ENCODE assay signal across 1 cellular context in the genomic region with DNA sequence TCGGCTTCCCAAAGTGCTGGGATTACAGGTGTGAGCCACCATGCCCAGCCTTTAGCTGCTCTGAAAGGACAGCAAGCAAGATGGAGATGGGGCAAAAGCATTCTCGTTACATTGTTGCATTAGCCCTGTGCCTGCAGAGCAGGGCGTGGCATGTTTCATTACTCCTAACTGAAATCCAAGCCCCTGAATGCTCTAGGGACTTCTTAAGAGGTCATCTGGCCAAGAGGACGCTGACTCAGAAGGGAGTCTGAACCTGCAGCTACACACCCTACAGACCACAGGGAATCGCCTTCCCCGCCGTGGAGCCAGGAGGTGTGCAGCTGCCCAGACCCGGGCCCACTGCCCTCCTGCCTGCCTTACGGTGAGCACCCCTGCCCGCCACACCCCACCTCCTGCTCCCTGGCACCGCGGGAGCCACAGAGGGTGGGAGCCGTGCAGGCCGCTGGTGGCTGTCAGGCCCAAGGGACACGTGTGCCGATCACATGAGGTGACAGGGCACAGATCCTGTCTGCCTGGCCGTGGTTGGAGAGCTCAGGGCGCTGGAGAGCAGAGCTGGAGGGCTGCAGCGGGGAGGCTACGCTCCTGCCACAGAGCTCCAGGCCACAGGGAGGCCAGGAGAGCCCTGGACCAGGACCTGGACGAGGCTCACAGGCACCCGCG.
TF ChIP-seq lines count a peak whose summit lies in the region.

No MANE protein-coding gene starts in this region.

TF ChIP-seq in WTC11, 78 proteins besides CTCF, POLR2A, EP300 and RAD21 (continued from another document):
- TF ChIP-seq ATF3 (CRISPR knock-in tag; conservative IDR thresholded peaks at IDR 0.05) (no peak), RORB (CRISPR knock-in tag; IDR thresholded peaks at IDR 0.05) (no peak), ZMAT4 (CRISPR knock-in tag; IDR thresholded peaks at IDR 0.05) (no peak), AR (CRISPR knock-in tag; IDR thresholded peaks at IDR 0.05) (no peak), NFATC4 (CRISPR knock-in tag; IDR thresholded peaks at IDR 0.05) (no peak), USF1 (CRISPR knock-in tag; IDR thresholded peaks at IDR 0.05) (no peak), MYBL2 (CRISPR knock-in tag; IDR thresholded peaks at IDR 0.05) (no peak), ERG (CRISPR knock-in tag; IDR thresholded peaks at IDR 0.05) (no peak), ZNF423 (CRISPR knock-in tag; IDR thresholded peaks at IDR 0.05) (no peak), NFE2L1 (CRISPR knock-in tag; IDR thresholded peaks at IDR 0.05) (no peak)
- TF ChIP-seq, protein P1, sequence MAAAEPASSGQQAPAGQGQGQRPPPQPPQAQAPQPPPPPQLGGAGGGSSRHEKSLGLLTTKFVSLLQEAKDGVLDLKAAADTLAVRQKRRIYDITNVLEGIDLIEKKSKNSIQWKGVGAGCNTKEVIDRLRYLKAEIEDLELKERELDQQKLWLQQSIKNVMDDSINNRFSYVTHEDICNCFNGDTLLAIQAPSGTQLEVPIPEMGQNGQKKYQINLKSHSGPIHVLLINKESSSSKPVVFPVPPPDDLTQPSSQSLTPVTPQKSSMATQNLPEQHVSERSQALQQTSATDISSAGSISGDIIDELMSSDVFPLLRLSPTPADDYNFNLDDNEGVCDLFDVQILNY (CRISPR knock-in tag; IDR thresholded peaks at IDR 0.05): no peak
- TF ChIP-seq, protein P2, sequence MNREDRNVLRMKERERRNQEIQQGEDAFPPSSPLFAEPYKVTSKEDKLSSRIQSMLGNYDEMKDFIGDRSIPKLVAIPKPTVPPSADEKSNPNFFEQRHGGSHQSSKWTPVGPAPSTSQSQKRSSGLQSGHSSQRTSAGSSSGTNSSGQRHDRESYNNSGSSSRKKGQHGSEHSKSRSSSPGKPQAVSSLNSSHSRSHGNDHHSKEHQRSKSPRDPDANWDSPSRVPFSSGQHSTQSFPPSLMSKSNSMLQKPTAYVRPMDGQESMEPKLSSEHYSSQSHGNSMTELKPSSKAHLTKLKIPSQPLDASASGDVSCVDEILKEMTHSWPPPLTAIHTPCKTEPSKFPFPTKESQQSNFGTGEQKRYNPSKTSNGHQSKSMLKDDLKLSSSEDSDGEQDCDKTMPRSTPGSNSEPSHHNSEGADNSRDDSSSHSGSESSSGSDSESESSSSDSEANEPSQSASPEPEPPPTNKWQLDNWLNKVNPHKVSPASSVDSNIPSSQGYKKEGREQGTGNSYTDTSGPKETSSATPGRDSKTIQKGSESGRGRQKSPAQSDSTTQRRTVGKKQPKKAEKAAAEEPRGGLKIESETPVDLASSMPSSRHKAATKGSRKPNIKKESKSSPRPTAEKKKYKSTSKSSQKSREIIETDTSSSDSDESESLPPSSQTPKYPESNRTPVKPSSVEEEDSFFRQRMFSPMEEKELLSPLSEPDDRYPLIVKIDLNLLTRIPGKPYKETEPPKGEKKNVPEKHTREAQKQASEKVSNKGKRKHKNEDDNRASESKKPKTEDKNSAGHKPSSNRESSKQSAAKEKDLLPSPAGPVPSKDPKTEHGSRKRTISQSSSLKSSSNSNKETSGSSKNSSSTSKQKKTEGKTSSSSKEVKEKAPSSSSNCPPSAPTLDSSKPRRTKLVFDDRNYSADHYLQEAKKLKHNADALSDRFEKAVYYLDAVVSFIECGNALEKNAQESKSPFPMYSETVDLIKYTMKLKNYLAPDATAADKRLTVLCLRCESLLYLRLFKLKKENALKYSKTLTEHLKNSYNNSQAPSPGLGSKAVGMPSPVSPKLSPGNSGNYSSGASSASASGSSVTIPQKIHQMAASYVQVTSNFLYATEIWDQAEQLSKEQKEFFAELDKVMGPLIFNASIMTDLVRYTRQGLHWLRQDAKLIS (CRISPR knock-in tag; IDR thresholded peaks at IDR 0.05; ENCODE audit: borderline replicate concordance): no peak
- TF ChIP-seq, protein P3, sequence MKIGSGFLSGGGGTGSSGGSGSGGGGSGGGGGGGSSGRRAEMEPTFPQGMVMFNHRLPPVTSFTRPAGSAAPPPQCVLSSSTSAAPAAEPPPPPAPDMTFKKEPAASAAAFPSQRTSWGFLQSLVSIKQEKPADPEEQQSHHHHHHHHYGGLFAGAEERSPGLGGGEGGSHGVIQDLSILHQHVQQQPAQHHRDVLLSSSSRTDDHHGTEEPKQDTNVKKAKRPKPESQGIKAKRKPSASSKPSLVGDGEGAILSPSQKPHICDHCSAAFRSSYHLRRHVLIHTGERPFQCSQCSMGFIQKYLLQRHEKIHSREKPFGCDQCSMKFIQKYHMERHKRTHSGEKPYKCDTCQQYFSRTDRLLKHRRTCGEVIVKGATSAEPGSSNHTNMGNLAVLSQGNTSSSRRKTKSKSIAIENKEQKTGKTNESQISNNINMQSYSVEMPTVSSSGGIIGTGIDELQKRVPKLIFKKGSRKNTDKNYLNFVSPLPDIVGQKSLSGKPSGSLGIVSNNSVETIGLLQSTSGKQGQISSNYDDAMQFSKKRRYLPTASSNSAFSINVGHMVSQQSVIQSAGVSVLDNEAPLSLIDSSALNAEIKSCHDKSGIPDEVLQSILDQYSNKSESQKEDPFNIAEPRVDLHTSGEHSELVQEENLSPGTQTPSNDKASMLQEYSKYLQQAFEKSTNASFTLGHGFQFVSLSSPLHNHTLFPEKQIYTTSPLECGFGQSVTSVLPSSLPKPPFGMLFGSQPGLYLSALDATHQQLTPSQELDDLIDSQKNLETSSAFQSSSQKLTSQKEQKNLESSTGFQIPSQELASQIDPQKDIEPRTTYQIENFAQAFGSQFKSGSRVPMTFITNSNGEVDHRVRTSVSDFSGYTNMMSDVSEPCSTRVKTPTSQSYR (CRISPR knock-in tag; IDR thresholded peaks at IDR 0.05): no peak
